ENCODE assay signal across 17 cellular contexts in the genomic region with DNA sequence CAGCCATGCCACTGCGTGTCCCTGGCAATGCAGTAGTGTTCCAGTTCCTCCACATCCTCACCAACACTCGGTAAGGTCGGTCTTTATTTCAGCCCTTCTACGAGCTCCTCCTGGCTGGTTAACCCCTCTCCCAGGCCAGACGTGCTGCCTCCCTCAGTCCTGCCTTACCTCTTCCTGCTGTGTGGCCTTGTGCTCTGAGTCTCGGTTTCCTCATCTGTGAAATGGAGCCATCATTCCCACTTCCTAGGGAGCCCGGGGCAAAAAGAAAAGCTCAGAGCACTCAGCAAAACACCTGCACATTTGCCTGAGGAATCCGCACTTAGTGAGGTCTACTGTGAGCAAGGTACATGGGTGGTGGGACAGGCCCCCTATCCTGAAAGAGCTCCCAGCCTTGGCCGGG.
"Had no signal": no experiment of that assay in that cellular context is flagged by ENCODE, and none has a peak within 500 bp of the region (broad histone marks: within the 10 kb centered on the region; RNA-seq: fewer than 3 reads in every experiment).

No MANE protein-coding gene starts in this region.

- H3K4me2 ChIP-seq: SK-N-SH had no signal

- DNase-seq: activated CD4-positive, alpha-beta T cell treated with anti-CD3 and anti-CD28 coated beads, Interleukin-2, amount 50 U/mL, for 1 hour; activated CD8-positive, alpha-beta memory T cell treated with anti-CD3 and anti-CD28 coated beads, Interleukin-2, amount 50 U/mL, for 4 hours; activated naive CD4-positive, alpha-beta T cell treated with anti-CD3 and anti-CD28 coated beads, Interleukin-2, amount 10 ng/mL, durations not matched to agents 7 days and 5 days; activated naive CD8-positive, alpha-beta T cell treated with anti-CD3 and anti-CD28 coated beads, Interleukin-2, amount 50 U/mL, for 24 hours; activated T-cell treated with anti-CD3 and anti-CD28 coated beads, Interleukin-2, amount 50 U/mL, for 4 hours; aorta; dermis blood vessel endothelial cell; foreskin fibroblast; kidney; left lung; mesendoderm; naive thymus-derived CD4-positive, alpha-beta T cell; ovary; SK-N-SH; stimulated activated naive CD8-positive, alpha-beta T cell treated with anti-CD3 and anti-CD28 coated beads, Interleukin-15, Interleukin-2, amounts not matched to agents 100 U/mL and 50 U/mL, for 24 hours had no signal

- H3K9me3 Mint-ChIP-seq: activated naive CD4-positive, alpha-beta T cell treated with anti-CD3 and anti-CD28 coated beads, Interleukin-2, amount 10 ng/mL, durations not matched to agents 7 days and 5 days; activated naive CD8-positive, alpha-beta T cell treated with anti-CD3 and anti-CD28 coated beads, Interleukin-2, amount 50 U/mL, for 24 hours; activated T-cell treated with anti-CD3 and anti-CD28 coated beads, Interleukin-2, amount 50 U/mL, for 4 hours had no signal

- H3K9me3 ChIP-seq: left lung, ovary, SK-N-SH, tibial nerve had no signal

- H3K27me3 Mint-ChIP-seq: activated naive CD8-positive, alpha-beta T cell treated with anti-CD3 and anti-CD28 coated beads, Interleukin-2, amount 50 U/mL, for 24 hours had no signal

- H3K9ac ChIP-seq: SK-N-SH had no signal

- H3K4me3 Mint-ChIP-seq: activated naive CD4-positive, alpha-beta T cell treated with anti-CD3 and anti-CD28 coated beads, Interleukin-2, amount 10 ng/mL, durations not matched to agents 7 days and 5 days; activated naive CD8-positive, alpha-beta T cell treated with anti-CD3 and anti-CD28 coated beads, Interleukin-2, amount 50 U/mL, for 24 hours; activated T-cell treated with anti-CD3 and anti-CD28 coated beads, Interleukin-2, amount 50 U/mL, for 4 hours; naive thymus-derived CD4-positive, alpha-beta T cell had no signal

- H3K36me3 ChIP-seq: ovary had no signal

- H3K4me3 ChIP-seq: left lung, ovary, tibial nerve had no signal

- FAIRE-seq: kidney, urothelium cell line had no signal

- ATAC-seq: activated naive CD8-positive, alpha-beta T cell treated with anti-CD3 and anti-CD28 coated beads, Interleukin-2, amount 50 U/mL, for 24 hours; activated T-cell treated with anti-CD3 and anti-CD28 coated beads, Interleukin-2, amount 50 U/mL, for 4 hours; left lung; naive thymus-derived CD4-positive, alpha-beta T cell; stimulated activated naive CD8-positive, alpha-beta T cell treated with anti-CD3 and anti-CD28 coated beads, Interleukin-15, Interleukin-2, amounts not matched to agents 100 U/mL and 50 U/mL, for 24 hours had no signal

- H3K27ac Mint-ChIP-seq: activated naive CD4-positive, alpha-beta T cell treated with anti-CD3 and anti-CD28 coated beads, Interleukin-2, amount 10 ng/mL, durations not matched to agents 7 days and 5 days; activated naive CD8-positive, alpha-beta T cell treated with anti-CD3 and anti-CD28 coated beads, Interleukin-2, amount 50 U/mL, for 24 hours had no signal

- H3K27ac ChIP-seq: left lung, ovary had no signal

- H3K36me3 Mint-ChIP-seq: activated naive CD4-positive, alpha-beta T cell treated with anti-CD3 and anti-CD28 coated beads, Interleukin-2, amount 10 ng/mL, durations not matched to agents 7 days and 5 days; naive thymus-derived CD4-positive, alpha-beta T cell had no signal

- H3K27me3 ChIP-seq: left lung, ovary, tibial nerve had no signal
